In genomic region chr1:6450943-6451373, GRCh38 we compare ENCODE assay signal across 1 cellular context.
TF ChIP-seq lines count a peak whose summit lies in the region.

No MANE protein-coding gene starts in this region.

TF ChIP-seq in HepG2, 621 proteins besides CTCF, POLR2A, EP300 and RAD21 (continued from another document and continues in another):
- TF ChIP-seq, protein P1, sequence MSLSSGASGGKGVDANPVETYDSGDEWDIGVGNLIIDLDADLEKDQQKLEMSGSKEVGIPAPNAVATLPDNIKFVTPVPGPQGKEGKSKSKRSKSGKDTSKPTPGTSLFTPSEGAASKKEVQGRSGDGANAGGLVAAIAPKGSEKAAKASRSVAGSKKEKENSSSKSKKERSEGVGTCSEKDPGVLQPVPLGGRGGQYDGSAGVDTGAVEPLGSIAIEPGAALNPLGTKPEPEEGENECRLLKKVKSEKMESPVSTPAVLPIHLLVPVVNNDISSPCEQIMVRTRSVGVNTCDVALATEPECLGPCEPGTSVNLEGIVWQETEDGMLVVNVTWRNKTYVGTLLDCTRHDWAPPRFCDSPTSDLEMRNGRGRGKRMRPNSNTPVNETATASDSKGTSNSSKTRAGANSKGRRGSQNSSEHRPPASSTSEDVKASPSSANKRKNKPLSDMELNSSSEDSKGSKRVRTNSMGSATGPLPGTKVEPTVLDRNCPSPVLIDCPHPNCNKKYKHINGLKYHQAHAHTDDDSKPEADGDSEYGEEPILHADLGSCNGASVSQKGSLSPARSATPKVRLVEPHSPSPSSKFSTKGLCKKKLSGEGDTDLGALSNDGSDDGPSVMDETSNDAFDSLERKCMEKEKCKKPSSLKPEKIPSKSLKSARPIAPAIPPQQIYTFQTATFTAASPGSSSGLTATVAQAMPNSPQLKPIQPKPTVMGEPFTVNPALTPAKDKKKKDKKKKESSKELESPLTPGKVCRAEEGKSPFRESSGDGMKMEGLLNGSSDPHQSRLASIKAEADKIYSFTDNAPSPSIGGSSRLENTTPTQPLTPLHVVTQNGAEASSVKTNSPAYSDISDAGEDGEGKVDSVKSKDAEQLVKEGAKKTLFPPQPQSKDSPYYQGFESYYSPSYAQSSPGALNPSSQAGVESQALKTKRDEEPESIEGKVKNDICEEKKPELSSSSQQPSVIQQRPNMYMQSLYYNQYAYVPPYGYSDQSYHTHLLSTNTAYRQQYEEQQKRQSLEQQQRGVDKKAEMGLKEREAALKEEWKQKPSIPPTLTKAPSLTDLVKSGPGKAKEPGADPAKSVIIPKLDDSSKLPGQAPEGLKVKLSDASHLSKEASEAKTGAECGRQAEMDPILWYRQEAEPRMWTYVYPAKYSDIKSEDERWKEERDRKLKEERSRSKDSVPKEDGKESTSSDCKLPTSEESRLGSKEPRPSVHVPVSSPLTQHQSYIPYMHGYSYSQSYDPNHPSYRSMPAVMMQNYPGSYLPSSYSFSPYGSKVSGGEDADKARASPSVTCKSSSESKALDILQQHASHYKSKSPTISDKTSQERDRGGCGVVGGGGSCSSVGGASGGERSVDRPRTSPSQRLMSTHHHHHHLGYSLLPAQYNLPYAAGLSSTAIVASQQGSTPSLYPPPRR (CRISPR knock-in tag; IDR thresholded peaks at IDR 0.05; ENCODE audit: borderline replicate concordance), result peak; percentile 71
- TF ChIP-seq POLR2AphosphoS5 (IDR thresholded peaks at IDR 0.05; ENCODE audit: low read depth, low read length) (peak; percentile 53), POGZ (CRISPR knock-in tag; IDR thresholded peaks at IDR 0.05) (peak; percentile 44; the same call in 1 of the 2 replicates), PITX1 (CRISPR knock-in tag; IDR thresholded peaks at IDR 0.05) (peak; percentile 79; the same call in 1 of the 2 replicates), ZNF75D (CRISPR knock-in tag; IDR thresholded peaks at IDR 0.05; ENCODE audit: borderline replicate concordance) (no peak), ZNF816 (CRISPR knock-in tag; IDR thresholded peaks at IDR 0.05; ENCODE audit: borderline replicate concordance) (no peak), NCOA2 (CRISPR knock-in tag; IDR thresholded peaks at IDR 0.05) (peak; percentile 67), ZNF710 (CRISPR knock-in tag; IDR thresholded peaks at IDR 0.05; ENCODE audit: borderline replicate concordance) (no peak), ZNF644 (CRISPR knock-in tag; IDR thresholded peaks at IDR 0.05; ENCODE audit: low read depth) (0 out of 2 replicates have a peak, but pooled peaks have one; percentile 64), NR2F1 (CRISPR knock-in tag; IDR thresholded peaks at IDR 0.05) (peak in 1 of 2 experiments; percentile 30; a peak in 1 of 4 replicates), RXRB (CRISPR knock-in tag; IDR thresholded peaks at IDR 0.05; ENCODE audit: borderline replicate concordance) (peak; percentile 95), MIER3 (CRISPR knock-in tag; IDR thresholded peaks at IDR 0.05; ENCODE audit: borderline replicate concordance) (peak; percentile 55; the same call in 1 of the 2 replicates), YEATS4 (CRISPR knock-in tag; IDR thresholded peaks at IDR 0.05; ENCODE audit: borderline replicate concordance) (peak; percentile 64; the same call in 1 of the 2 replicates), RBM22 (optimal IDR thresholded peaks at IDR 0.05; ENCODE audit: low read length) (no peak), MED1 (CRISPR knock-in tag; IDR thresholded peaks at IDR 0.05) (peak; percentile 91), MXI1 (IDR thresholded peaks at IDR 0.05; ENCODE audit: borderline replicate concordance, low read depth, low read length) (peak; percentile 61; the same call in 1 of the 3 replicates), GLI4 (CRISPR knock-in tag; IDR thresholded peaks at IDR 0.05; ENCODE audit: borderline replicate concordance) (no peak), ZNF746 (CRISPR knock-in tag; IDR thresholded peaks at IDR 0.05) (peak; percentile 87), PHF21A (CRISPR knock-in tag; IDR thresholded peaks at IDR 0.05) (peak; percentile 96), ISX (CRISPR knock-in tag; conservative IDR thresholded peaks at IDR 0.05) (no peak), NCOA5 (CRISPR knock-in tag; IDR thresholded peaks at IDR 0.05) (no peak), THAP11 (CRISPR knock-in tag; IDR thresholded peaks at IDR 0.05) (peak; percentile 55; the same call in 1 of the 2 replicates), SP140L (CRISPR knock-in tag; IDR thresholded peaks at IDR 0.05; ENCODE audit: borderline replicate concordance) (no peak), ZBTB49 (CRISPR knock-in tag; IDR thresholded peaks at IDR 0.05; ENCODE audit: borderline replicate concordance) (no peak), FOXA3 (CRISPR knock-in tag; IDR thresholded peaks at IDR 0.05) (peak; percentile 40), MTA1 (CRISPR knock-in tag; IDR thresholded peaks at IDR 0.05; ENCODE audit: borderline replicate concordance) (peak; percentile 58; the same call in 1 of the 2 replicates), TSC22D2 (CRISPR knock-in tag; IDR thresholded peaks at IDR 0.05; ENCODE audit: borderline replicate concordance) (no peak), MXD4 (CRISPR knock-in tag; IDR thresholded peaks at IDR 0.05) (no peak), GATAD1 (CRISPR knock-in tag; IDR thresholded peaks at IDR 0.05) (0 out of 2 replicates have a peak, but pooled peaks have one; percentile 30), NFE2L1 (CRISPR knock-in tag; IDR thresholded peaks at IDR 0.05; ENCODE audit: borderline replicate concordance) (no peak), ZNF629 (CRISPR knock-in tag; conservative IDR thresholded peaks at IDR 0.05) (0 out of 2 replicates have a peak, but pooled peaks have one; percentile 52), ZNF20 (CRISPR knock-in tag; IDR thresholded peaks at IDR 0.05) (no peak), ZC3H13 (CRISPR knock-in tag; IDR thresholded peaks at IDR 0.05) (peak; percentile 87), ZSCAN25 (CRISPR knock-in tag; IDR thresholded peaks at IDR 0.05) (peak; percentile 90), ZNF333 (CRISPR knock-in tag; IDR thresholded peaks at IDR 0.05; ENCODE audit: borderline replicate concordance) (no peak), GPN1 (CRISPR knock-in tag; IDR thresholded peaks at IDR 0.05; ENCODE audit: borderline replicate concordance) (no peak), HNRNPL (IDR thresholded peaks at IDR 0.05; ENCODE audit: low read depth, low read length) (peak; percentile 87; the same call in 1 of the 2 replicates), ERF (CRISPR knock-in tag; IDR thresholded peaks at IDR 0.05) (peak; percentile 78), REL (CRISPR knock-in tag; conservative IDR thresholded peaks at IDR 0.05) (0 out of 2 replicates have a peak, but pooled peaks have one; percentile 63), ZFX (CRISPR knock-in tag; IDR thresholded peaks at IDR 0.05; ENCODE audit: low read depth) (peak; percentile 59), CREM (IDR thresholded peaks at IDR 0.05) (peak; percentile 67; the same call in 1 of the 2 replicates), CREM (CRISPR knock-in tag; IDR thresholded peaks at IDR 0.05) (no peak)
- TF ChIP-seq, protein P2, sequence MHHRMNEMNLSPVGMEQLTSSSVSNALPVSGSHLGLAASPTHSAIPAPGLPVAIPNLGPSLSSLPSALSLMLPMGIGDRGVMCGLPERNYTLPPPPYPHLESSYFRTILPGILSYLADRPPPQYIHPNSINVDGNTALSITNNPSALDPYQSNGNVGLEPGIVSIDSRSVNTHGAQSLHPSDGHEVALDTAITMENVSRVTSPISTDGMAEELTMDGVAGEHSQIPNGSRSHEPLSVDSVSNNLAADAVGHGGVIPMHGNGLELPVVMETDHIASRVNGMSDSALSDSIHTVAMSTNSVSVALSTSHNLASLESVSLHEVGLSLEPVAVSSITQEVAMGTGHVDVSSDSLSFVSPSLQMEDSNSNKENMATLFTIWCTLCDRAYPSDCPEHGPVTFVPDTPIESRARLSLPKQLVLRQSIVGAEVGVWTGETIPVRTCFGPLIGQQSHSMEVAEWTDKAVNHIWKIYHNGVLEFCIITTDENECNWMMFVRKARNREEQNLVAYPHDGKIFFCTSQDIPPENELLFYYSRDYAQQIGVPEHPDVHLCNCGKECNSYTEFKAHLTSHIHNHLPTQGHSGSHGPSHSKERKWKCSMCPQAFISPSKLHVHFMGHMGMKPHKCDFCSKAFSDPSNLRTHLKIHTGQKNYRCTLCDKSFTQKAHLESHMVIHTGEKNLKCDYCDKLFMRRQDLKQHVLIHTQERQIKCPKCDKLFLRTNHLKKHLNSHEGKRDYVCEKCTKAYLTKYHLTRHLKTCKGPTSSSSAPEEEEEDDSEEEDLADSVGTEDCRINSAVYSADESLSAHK (CRISPR knock-in tag; IDR thresholded peaks at IDR 0.05; ENCODE audit: borderline replicate concordance), result no peak
- TF ChIP-seq, protein P3, sequence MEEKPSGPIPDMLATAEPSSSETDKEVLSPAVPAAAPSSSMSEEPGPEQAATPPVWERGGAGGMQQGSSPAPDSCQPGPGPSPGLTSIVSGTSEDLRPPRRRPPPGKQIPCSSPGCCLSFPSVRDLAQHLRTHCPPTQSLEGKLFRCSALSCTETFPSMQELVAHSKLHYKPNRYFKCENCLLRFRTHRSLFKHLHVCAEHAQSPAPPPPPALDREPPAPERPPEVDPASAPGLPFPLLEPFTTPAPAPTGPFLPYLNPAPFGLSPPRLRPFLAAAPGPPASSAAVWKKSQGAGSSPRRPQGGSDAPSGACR (CRISPR knock-in tag; IDR thresholded peaks at IDR 0.05), result no peak
- TF ChIP-seq, protein P4, sequence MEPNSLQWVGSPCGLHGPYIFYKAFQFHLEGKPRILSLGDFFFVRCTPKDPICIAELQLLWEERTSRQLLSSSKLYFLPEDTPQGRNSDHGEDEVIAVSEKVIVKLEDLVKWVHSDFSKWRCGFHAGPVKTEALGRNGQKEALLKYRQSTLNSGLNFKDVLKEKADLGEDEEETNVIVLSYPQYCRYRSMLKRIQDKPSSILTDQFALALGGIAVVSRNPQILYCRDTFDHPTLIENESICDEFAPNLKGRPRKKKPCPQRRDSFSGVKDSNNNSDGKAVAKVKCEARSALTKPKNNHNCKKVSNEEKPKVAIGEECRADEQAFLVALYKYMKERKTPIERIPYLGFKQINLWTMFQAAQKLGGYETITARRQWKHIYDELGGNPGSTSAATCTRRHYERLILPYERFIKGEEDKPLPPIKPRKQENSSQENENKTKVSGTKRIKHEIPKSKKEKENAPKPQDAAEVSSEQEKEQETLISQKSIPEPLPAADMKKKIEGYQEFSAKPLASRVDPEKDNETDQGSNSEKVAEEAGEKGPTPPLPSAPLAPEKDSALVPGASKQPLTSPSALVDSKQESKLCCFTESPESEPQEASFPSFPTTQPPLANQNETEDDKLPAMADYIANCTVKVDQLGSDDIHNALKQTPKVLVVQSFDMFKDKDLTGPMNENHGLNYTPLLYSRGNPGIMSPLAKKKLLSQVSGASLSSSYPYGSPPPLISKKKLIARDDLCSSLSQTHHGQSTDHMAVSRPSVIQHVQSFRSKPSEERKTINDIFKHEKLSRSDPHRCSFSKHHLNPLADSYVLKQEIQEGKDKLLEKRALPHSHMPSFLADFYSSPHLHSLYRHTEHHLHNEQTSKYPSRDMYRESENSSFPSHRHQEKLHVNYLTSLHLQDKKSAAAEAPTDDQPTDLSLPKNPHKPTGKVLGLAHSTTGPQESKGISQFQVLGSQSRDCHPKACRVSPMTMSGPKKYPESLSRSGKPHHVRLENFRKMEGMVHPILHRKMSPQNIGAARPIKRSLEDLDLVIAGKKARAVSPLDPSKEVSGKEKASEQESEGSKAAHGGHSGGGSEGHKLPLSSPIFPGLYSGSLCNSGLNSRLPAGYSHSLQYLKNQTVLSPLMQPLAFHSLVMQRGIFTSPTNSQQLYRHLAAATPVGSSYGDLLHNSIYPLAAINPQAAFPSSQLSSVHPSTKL (CRISPR knock-in tag; IDR thresholded peaks at IDR 0.05), result peak; percentile 41; the same call in 1 of the 2 replicates
- TF ChIP-seq, protein P5, sequence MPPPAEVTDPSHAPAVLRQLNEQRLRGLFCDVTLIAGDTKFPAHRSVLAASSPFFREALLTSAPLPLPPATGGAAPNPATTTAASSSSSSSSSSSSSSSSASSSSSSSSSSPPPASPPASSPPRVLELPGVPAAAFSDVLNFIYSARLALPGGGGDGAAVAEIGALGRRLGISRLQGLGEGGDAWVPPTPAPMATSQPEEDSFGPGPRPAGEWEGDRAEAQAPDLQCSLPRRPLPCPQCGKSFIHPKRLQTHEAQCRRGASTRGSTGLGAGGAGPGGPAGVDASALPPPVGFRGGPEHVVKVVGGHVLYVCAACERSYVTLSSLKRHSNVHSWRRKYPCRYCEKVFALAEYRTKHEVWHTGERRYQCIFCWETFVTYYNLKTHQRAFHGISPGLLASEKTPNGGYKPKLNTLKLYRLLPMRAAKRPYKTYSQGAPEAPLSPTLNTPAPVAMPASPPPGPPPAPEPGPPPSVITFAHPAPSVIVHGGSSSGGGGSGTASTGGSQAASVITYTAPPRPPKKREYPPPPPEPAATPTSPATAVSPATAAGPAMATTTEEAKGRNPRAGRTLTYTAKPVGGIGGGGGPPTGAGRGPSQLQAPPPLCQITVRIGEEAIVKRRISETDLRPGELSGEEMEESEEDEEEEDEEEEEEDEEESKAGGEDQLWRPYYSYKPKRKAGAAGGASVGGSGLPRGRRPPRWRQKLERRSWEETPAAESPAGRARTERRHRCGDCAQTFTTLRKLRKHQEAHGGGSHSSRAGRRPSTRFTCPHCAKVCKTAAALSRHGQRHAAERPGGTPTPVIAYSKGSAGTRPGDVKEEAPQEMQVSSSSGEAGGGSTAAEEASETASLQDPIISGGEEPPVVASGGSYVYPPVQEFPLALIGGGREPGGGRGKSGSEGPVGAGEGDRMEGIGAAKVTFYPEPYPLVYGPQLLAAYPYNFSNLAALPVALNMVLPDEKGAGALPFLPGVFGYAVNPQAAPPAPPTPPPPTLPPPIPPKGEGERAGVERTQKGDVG (CRISPR knock-in tag; IDR thresholded peaks at IDR 0.05; ENCODE audit: borderline replicate concordance), result peak; percentile 1; the same call in 1 of the 2 replicates
